7 cellular contexts compared by ENCODE assay signal in the genomic region with DNA sequence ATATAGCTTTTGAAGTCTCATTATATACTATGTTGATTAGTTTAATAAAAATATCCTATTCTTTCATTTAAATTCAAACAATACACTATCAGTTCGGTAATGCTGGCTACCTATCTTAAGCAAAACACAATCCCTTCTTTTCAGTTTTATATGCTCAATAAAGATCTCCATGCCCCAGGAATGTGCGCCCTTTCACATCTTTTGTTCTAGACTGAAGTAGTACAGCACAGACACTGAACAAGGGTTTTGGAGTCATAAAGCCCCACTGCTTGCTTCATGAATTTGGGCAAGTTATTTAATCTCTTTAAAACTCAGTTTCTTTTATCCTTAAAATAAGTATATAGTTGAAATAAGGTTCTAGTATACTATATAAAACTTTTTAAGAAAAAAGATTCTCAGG.
"Had no signal": no experiment of that assay in that cellular context is flagged by ENCODE, and none has a peak within 500 bp of the region (broad histone marks: within the 10 kb centered on the region; RNA-seq: fewer than 3 reads in every experiment).

No MANE protein-coding gene starts in this region.

- H2AFZ ChIP-seq: GM23248, GM23338 had no signal

- H3K4me2 ChIP-seq: GM23338 had no signal

- H3K9me3 Mint-ChIP-seq: GM23338, H9, HFFc6 had no signal

- H3K4me3 Mint-ChIP-seq: GM23338, H9, HFFc6 had no signal

- H3K9ac ChIP-seq: GM23248 had no signal

- H3K4me3 ChIP-seq: GM23248, GM23338 had no signal

- H3K4me1 Mint-ChIP-seq: GM23338, H9 had no signal

- H3K27ac ChIP-seq: GM23248 had no signal

- H3K27ac Mint-ChIP-seq: GM23338, H9, HFFc6 had no signal

- DNase-seq: GM23248, GOT3, H7, H9, HCEC 1CT, HFFc6 had no signal
